In genomic region chr18:56284319-56284718, GRCh38 we compare ENCODE assay signal across 19 cellular contexts.
DNase-seq lines count a peak whose midpoint lies in the region; FAIRE-seq and TF ChIP-seq lines count a peak whose summit lies in the region.
"Had no signal": no experiment of that assay in that cellular context is flagged by ENCODE, and none has a peak within 500 bp of the region (broad histone marks: within the 10 kb centered on the region; RNA-seq: fewer than 3 reads in every experiment).

No MANE protein-coding gene starts in this region.

- H3K27me3 ChIP-seq in GM23248 (replicated peaks; ENCODE audit: insufficient read depth) (no peaks in the 10 kb centered on the region), astrocyte (ENCODE audit: insufficient read depth, low read length) (no peaks in the 10 kb centered on the region), fibroblast of lung (ENCODE audit: control insufficient read depth, insufficient read depth, low read length) (no peaks in the 10 kb centered on the region), H7 (ENCODE audit: control insufficient read depth, insufficient read depth, low read length) (no peaks in the 10 kb centered on the region), spleen (replicated peaks in 1 of 7) (no peaks in the 10 kb centered on the region)
- H3K27me3 ChIP-seq: BLaER1 treated with 17β-estradiol and CSF1 and Interleukin-3, amounts not matched to agents 10 nM and 100 nM had no signal

- TF ChIP-seq POLR2A in spleen (IDR thresholded peaks at IDR 0.05): no peak

- intact Hi-C loops in spleen (cut with DNase I; ENCODE audit: low total_unique reads): no loop called here

- H3K36me3 ChIP-seq in GM23248 (ENCODE audit: low read depth): no peaks in the 10 kb centered on the region
- H3K36me3 ChIP-seq in astrocyte (ENCODE audit: insufficient read depth, low read length): no peaks in the 10 kb centered on the region
- H3K36me3 ChIP-seq in fibroblast of lung (ENCODE audit: control insufficient read depth, insufficient read depth, low read length): no peaks in the 10 kb centered on the region
- no peaks in the 10 kb centered on the region for H3K36me3 ChIP-seq in H7 (replicated peaks; ENCODE audit: control insufficient read depth, insufficient read depth, low read length)
- H3K36me3 ChIP-seq in spleen: no peaks in the 10 kb centered on the region
- H3K36me3 ChIP-seq: BLaER1 treated with 17β-estradiol and CSF1 and Interleukin-3, amounts not matched to agents 10 nM and 100 nM had no signal

- DNase-seq in AG04449 (ENCODE audit: low read depth, low spot score) (peak; percentile 10), GM23248 (peak; percentile 60), astrocyte (ENCODE audit: low read depth) (peak; percentile 26), fibroblast of lung (ENCODE audit: low read depth in 2 of 2) (peak; percentile 6 to 45), H7 (no peak), SW480 (ENCODE audit: low spot score) (no peak), spleen (no peak), NCI-H526 treated with DMSO at 0.1 percent for 48 hours (lab: John Stamatoyannopoulos, UW) (no peak)
- DNase-seq: 8988T; Calu3; CD8-positive, alpha-beta T cell; Kasumi-1; NCI-H1105; NCI-H510A; NCI-H82; OCI-M1; SHP77 had no signal

- 0 out of 2 replicates have a peak, but pooled peaks cover 3% of the 10 kb centered on the region for H3F3A ChIP-seq in GM23248 (ENCODE audit: insufficient read depth)

- H2AFZ ChIP-seq in GM23248: no peak overlapping the region
- no peak overlapping the region for H2AFZ ChIP-seq in astrocyte (ENCODE audit: low read depth, low read length)
- no peak overlapping the region for H2AFZ ChIP-seq in fibroblast of lung (ENCODE audit: low read length)

- H3K4me1 ChIP-seq in GM23248 (ENCODE audit: insufficient read depth) (peaks cover 13% of the 10 kb centered on the region; the same call in 1 of the 2 replicates), astrocyte (ENCODE audit: insufficient read depth, low read length) (peaks cover 8% of the 10 kb centered on the region), fibroblast of lung (ENCODE audit: control insufficient read depth, extremely low read depth, insufficient read depth, low read length) (no peaks in the 10 kb centered on the region), spleen (no peaks in the 10 kb centered on the region)

- H3K4me3 ChIP-seq in AG04449 (ENCODE audit: low read depth, low read length) (no peak overlapping the region), GM23248 (no peak overlapping the region), astrocyte (ENCODE audit: insufficient read depth, low read depth, low read length) (no peak overlapping the region), fibroblast of lung (replicated peaks in 1 of 4; ENCODE audit: control extremely low read depth in 1 of 4, insufficient read depth in 1 of 4, low read depth in 3 of 4, low read length in 4 of 4) (no peak overlapping the region), H7 (ENCODE audit: insufficient read depth, low read depth, low read length) (no peak overlapping the region), spleen (no peak overlapping the region)
- H3K4me3 ChIP-seq: BLaER1 treated with 17β-estradiol and CSF1 and Interleukin-3, amounts not matched to agents 10 nM and 100 nM; SK-N-MC had no signal

- peaks cover 3% of the 10 kb centered on the region for H3K27me3 Mint-ChIP-seq in astrocyte (ENCODE audit: low read depth, unreplicated experiment)

- in situ Hi-C loops in GM23248 (cut with MboI): no loop called here

- POLR2A ChIA-PET in AG04449 (lab: Yijun Ruan, JAX): no interaction called here

- H3K36me3 Mint-ChIP-seq in astrocyte (ENCODE audit: low read depth, unreplicated experiment): no peaks in the 10 kb centered on the region
- H3K36me3 Mint-ChIP-seq: CD8-positive, alpha-beta T cell had no signal

- no peak overlapping the region for H3K9ac ChIP-seq in GM23248
- H3K9ac ChIP-seq in astrocyte (ENCODE audit: low read length): no peak overlapping the region
- no peak overlapping the region for H3K9ac ChIP-seq in fibroblast of lung (ENCODE audit: insufficient read depth, low read length)
- H3K9ac ChIP-seq: BLaER1 treated with 17β-estradiol and CSF1 and Interleukin-3, amounts not matched to agents 10 nM and 100 nM had no signal

- CTCF ChIA-PET in AG04449 (lab: Yijun Ruan, JAX): interaction anchor here (1.3 kb wide), 1 partner anchor 37 kb away, joined by 3 read pairs; no protein-coding TSS in a partner anchor

- H3K4me1 Mint-ChIP-seq in astrocyte (ENCODE audit: low read depth, unreplicated experiment): peaks cover 14% of the 10 kb centered on the region

- H4K20me1 ChIP-seq in GM23248 (ENCODE audit: insufficient read depth): no peaks in the 10 kb centered on the region
- H4K20me1 ChIP-seq in astrocyte (ENCODE audit: insufficient read depth, low read length): no peaks in the 10 kb centered on the region
- no peaks in the 10 kb centered on the region for H4K20me1 ChIP-seq in fibroblast of lung (ENCODE audit: control insufficient read depth, extremely low read depth, insufficient read depth, low read length)
- H4K20me1 ChIP-seq: BLaER1 treated with 17β-estradiol and CSF1 and Interleukin-3, amounts not matched to agents 10 nM and 100 nM had no signal

- no peaks in the 10 kb centered on the region for H3K9me2 ChIP-seq in GM23248 (ENCODE audit: insufficient read depth)

- peak overlapping the region; percentile 30 for H3K27ac Mint-ChIP-seq in astrocyte (ENCODE audit: unreplicated experiment)
- H3K27ac Mint-ChIP-seq: CD8-positive, alpha-beta T cell had no signal

- H3K4me2 ChIP-seq in GM23248 (ENCODE audit: unreplicated experiment) (no peak overlapping the region), astrocyte (ENCODE audit: low read length) (no peak overlapping the region), fibroblast of lung (ENCODE audit: extremely low read depth, insufficient read depth, low read length) (no peak overlapping the region)
- H3K4me2 ChIP-seq: BLaER1 treated with 17β-estradiol and CSF1 and Interleukin-3, amounts not matched to agents 10 nM and 100 nM had no signal

- H3K27ac ChIP-seq in GM23248 (no peak overlapping the region), astrocyte (ENCODE audit: low read depth, low read length) (no peak overlapping the region), fibroblast of lung (ENCODE audit: insufficient read depth, low read length) (no peak overlapping the region), spleen (no peak overlapping the region)
- H3K27ac ChIP-seq: BLaER1 treated with 17β-estradiol and CSF1 and Interleukin-3, amounts not matched to agents 10 nM and 100 nM; SK-N-MC had no signal

- H3K9me3 ChIP-seq in GM23248 (ENCODE audit: low read depth): no peaks in the 10 kb centered on the region
- no peaks in the 10 kb centered on the region for H3K9me3 ChIP-seq in astrocyte (ENCODE audit: insufficient read depth, low read depth, low read length)
- no peaks in the 10 kb centered on the region for H3K9me3 ChIP-seq in fibroblast of lung (ENCODE audit: control insufficient read depth, insufficient read depth, low read depth, low read length)
- peaks cover 0 to 15% (median 11%) of the 10 kb centered on the region in 8 donors for H3K9me3 ChIP-seq in spleen

- TF ChIP-seq CTCF in AG04449 (IDR thresholded peaks at IDR 0.05; ENCODE audit: insufficient read depth, low read length, missing control alignments): no peak
- TF ChIP-seq CTCF in astrocyte (IDR thresholded peaks at IDR 0.05; ENCODE audit: insufficient read depth, low read depth, low read length): no peak
- TF ChIP-seq CTCF in fibroblast of lung (conservative IDR thresholded peaks at IDR 0.05 in 1 of 2, IDR thresholded peaks at IDR 0.05 in 1 of 2; ENCODE audit: low read depth in 1 of 2, low read length in 2 of 2): no peak
- TF ChIP-seq CTCF in spleen (IDR thresholded peaks at IDR 0.05 in 8 of 11, conservative IDR thresholded peaks at IDR 0.05 in 3 of 11): no peak

- peaks cover 2% of the 10 kb centered on the region for H3K9me3 Mint-ChIP-seq in astrocyte (ENCODE audit: unreplicated experiment)
- H3K9me3 Mint-ChIP-seq: CD8-positive, alpha-beta T cell had no signal

- H3K79me2 ChIP-seq in GM23248 (ENCODE audit: insufficient read depth): no peaks in the 10 kb centered on the region
- no peaks in the 10 kb centered on the region for H3K79me2 ChIP-seq in astrocyte (ENCODE audit: insufficient read depth, low read length)
- no peaks in the 10 kb centered on the region for H3K79me2 ChIP-seq in fibroblast of lung (ENCODE audit: control insufficient read depth, insufficient read depth, low read length)

- 54 to 67% methylated on average over 1 of the region's 1 CpG for WGBS in GM23248 (ENCODE audit: low coverage in 1 of 2, low lambda C conversion rate in 2 of 2, missing lambda C conversion rate in 2 of 2), 2 experiments
- 75 to 88% (median 86%) methylated on average over 1 of the region's 1 CpG for WGBS in spleen, 5 donors

- H3K4me3 Mint-ChIP-seq in astrocyte (ENCODE audit: unreplicated experiment): no peak overlapping the region
- H3K4me3 Mint-ChIP-seq: CD8-positive, alpha-beta T cell had no signal

- no peak for FAIRE-seq in astrocyte (lab: Jason Lieb, UNC)

Comparison
In these comparisons a context has a peak if more than half of its experiments do, and no peak if none do; other contexts are left out.
1. DNase-seq: peak in AG04449 (single experiment), GM23248 (single experiment), astrocyte (single experiment) and fibroblast of lung (2 of 2); none in H7 (single experiment), SW480 (single experiment), spleen (single experiment) and NCI-H526 treated with DMSO at 0.1 percent for 48 hours (single experiment).